8 cellular contexts compared by ENCODE assay signal in genomic region chr19:49488046-49488862, GRCh38. TPM values are rescaled to one million over a fixed set of nuclear protein-coding genes. Genes with fewer than 3 reads are reported as not detected.
DNase-seq lines count a peak whose midpoint lies in the region; ATAC-seq and TF ChIP-seq lines count a peak whose summit lies in the region.

No MANE protein-coding gene starts in this region.

- H3K27me3 ChIP-seq in heart left ventricle (no peaks in the 10 kb centered on the region), liver (ENCODE audit: control insufficient read depth in 4 of 4, insufficient read depth in 4 of 4, low read length in 3 of 4) (no peaks in the 10 kb centered on the region), upper lobe of right lung (no peaks in the 10 kb centered on the region)

- peaks cover 69% of the 10 kb centered on the region for H3K36me3 Mint-ChIP-seq in activated naive CD8-positive, alpha-beta T cell treated with anti-CD3 and anti-CD28 coated beads, Interleukin-2, amount 50 U/mL, for 24 hours (ENCODE audit: low read depth)

- H3K4me1 Mint-ChIP-seq in activated naive CD8-positive, alpha-beta T cell treated with anti-CD3 and anti-CD28 coated beads, Interleukin-2, amount 50 U/mL, for 24 hours: peaks cover 50% of the 10 kb centered on the region

- peak overlapping the region; percentile 69 to 98 (median 88) for H3K4me3 ChIP-seq in heart left ventricle
- peak overlapping the region; percentile 70 to 98 (median 89) for H3K4me3 ChIP-seq in liver (ENCODE audit: low read depth in 1 of 3, low read length in 3 of 3)
- H3K4me3 ChIP-seq in upper lobe of right lung: peak overlapping the region; percentile 100

- H3K9ac ChIP-seq in liver (ENCODE audit: low read depth in 1 of 2, low read length in 2 of 2): peak overlapping the region; percentile 83 to 93

- TF ChIP-seq RAD21 in liver (IDR thresholded peaks at IDR 0.05): no peak

- DNase-seq in heart left ventricle (no peak), left cardiac atrium (no peak), upper lobe of right lung (no peak), SW480 (ENCODE audit: low spot score) (no peak), SW 1271 (lab: John Stamatoyannopoulos, UW) (no peak), amygdala (lab: John Stamatoyannopoulos, UW) (no peak)
- DNase-seq in activated naive CD8-positive, alpha-beta T cell treated with anti-CD3 and anti-CD28 coated beads, Interleukin-2, amount 50 U/mL, for 24 hours: no peak

- peak overlapping the region; percentile 100 for H3K27ac Mint-ChIP-seq in activated naive CD8-positive, alpha-beta T cell treated with anti-CD3 and anti-CD28 coated beads, Interleukin-2, amount 50 U/mL, for 24 hours

- H3K9me3 ChIP-seq in heart left ventricle (no peaks in the 10 kb centered on the region), liver (ENCODE audit: control insufficient read depth in 4 of 4, low read length in 3 of 4) (no peaks in the 10 kb centered on the region), upper lobe of right lung (no peaks in the 10 kb centered on the region)

- peak overlapping the region; percentile 75 to 93 (median 90) for H3K27ac ChIP-seq in heart left ventricle
- H3K27ac ChIP-seq in liver (ENCODE audit: low read depth in 1 of 2, low read length in 2 of 2): peak overlapping the region; percentile 77 to 86
- H3K27ac ChIP-seq in upper lobe of right lung: peak overlapping the region; percentile 97

- H3K4me3 Mint-ChIP-seq in activated naive CD8-positive, alpha-beta T cell treated with anti-CD3 and anti-CD28 coated beads, Interleukin-2, amount 50 U/mL, for 24 hours: peak overlapping the region; percentile 99

- TF ChIP-seq CTCF in heart left ventricle (IDR thresholded peaks at IDR 0.05) (no peak), liver (IDR thresholded peaks at IDR 0.05; ENCODE audit: low read depth, low read length, missing input control) (no peak), upper lobe of right lung (IDR thresholded peaks at IDR 0.05) (no peak)

- TF ChIP-seq POLR2A in heart left ventricle (IDR thresholded peaks at IDR 0.05): no peak

- H3K36me3 ChIP-seq in heart left ventricle (peaks cover 5 to 66% (median 42%) of the 10 kb centered on the region in 9 donors), liver (ENCODE audit: control insufficient read depth in 4 of 4, insufficient read depth in 3 of 4, low read depth in 1 of 4, low read length in 3 of 4) (peaks cover 15 to 37% (median 33%) of the 10 kb centered on the region in 4 donors), upper lobe of right lung (peaks cover 47% of the 10 kb centered on the region)

- H3K27me3 Mint-ChIP-seq in activated naive CD8-positive, alpha-beta T cell treated with anti-CD3 and anti-CD28 coated beads, Interleukin-2, amount 50 U/mL, for 24 hours: peaks cover 10% of the 10 kb centered on the region

- WGBS in heart left ventricle, 4 donors: 1 to 2% (median 1%) methylated on average over 25 to 26 of the region's 26 CpGs
- WGBS in liver: 1% methylated on average over 26 of the region's 26 CpGs

- peaks cover 6 to 49% (median 23%) of the 10 kb centered on the region in 12 donors for H3K4me1 ChIP-seq in heart left ventricle
- peaks cover 0 to 21% (median 16%) of the 10 kb centered on the region in 4 donors for H3K4me1 ChIP-seq in liver (ENCODE audit: control insufficient read depth in 4 of 4, insufficient read depth in 4 of 4, low read length in 3 of 4)
- H3K4me1 ChIP-seq in upper lobe of right lung: peaks cover 22% of the 10 kb centered on the region

- ATAC-seq in heart left ventricle (no peak), left cardiac atrium (no peak), upper lobe of right lung (no peak)
- ATAC-seq in activated naive CD8-positive, alpha-beta T cell treated with anti-CD3 and anti-CD28 coated beads, Interleukin-2, amount 50 U/mL, for 24 hours: no peak

- intact Hi-C loops in heart left ventricle (cut with DNase I) (no loop called here), left cardiac atrium (cut with DNase I) (no loop called here), upper lobe of right lung (cut with DNase I) (no loop called here)

- H3K9me3 Mint-ChIP-seq in activated naive CD8-positive, alpha-beta T cell treated with anti-CD3 and anti-CD28 coated beads, Interleukin-2, amount 50 U/mL, for 24 hours: no peaks in the 10 kb centered on the region

TF ChIP-seq in liver, 16 proteins besides CTCF, POLR2A, EP300 and RAD21 (continues in another document):
- TF ChIP-seq EGR1 (IDR thresholded peaks at IDR 0.05; ENCODE audit: low read depth in 2 of 2): no peak
- TF ChIP-seq GABPA (IDR thresholded peaks at IDR 0.05 in 1 of 2, conservative IDR thresholded peaks at IDR 0.05 in 1 of 2): no peak
- TF ChIP-seq MAX (IDR thresholded peaks at IDR 0.05): no peak
- TF ChIP-seq FOXA1 (IDR thresholded peaks at IDR 0.05): no peak
- TF ChIP-seq, protein P1, sequence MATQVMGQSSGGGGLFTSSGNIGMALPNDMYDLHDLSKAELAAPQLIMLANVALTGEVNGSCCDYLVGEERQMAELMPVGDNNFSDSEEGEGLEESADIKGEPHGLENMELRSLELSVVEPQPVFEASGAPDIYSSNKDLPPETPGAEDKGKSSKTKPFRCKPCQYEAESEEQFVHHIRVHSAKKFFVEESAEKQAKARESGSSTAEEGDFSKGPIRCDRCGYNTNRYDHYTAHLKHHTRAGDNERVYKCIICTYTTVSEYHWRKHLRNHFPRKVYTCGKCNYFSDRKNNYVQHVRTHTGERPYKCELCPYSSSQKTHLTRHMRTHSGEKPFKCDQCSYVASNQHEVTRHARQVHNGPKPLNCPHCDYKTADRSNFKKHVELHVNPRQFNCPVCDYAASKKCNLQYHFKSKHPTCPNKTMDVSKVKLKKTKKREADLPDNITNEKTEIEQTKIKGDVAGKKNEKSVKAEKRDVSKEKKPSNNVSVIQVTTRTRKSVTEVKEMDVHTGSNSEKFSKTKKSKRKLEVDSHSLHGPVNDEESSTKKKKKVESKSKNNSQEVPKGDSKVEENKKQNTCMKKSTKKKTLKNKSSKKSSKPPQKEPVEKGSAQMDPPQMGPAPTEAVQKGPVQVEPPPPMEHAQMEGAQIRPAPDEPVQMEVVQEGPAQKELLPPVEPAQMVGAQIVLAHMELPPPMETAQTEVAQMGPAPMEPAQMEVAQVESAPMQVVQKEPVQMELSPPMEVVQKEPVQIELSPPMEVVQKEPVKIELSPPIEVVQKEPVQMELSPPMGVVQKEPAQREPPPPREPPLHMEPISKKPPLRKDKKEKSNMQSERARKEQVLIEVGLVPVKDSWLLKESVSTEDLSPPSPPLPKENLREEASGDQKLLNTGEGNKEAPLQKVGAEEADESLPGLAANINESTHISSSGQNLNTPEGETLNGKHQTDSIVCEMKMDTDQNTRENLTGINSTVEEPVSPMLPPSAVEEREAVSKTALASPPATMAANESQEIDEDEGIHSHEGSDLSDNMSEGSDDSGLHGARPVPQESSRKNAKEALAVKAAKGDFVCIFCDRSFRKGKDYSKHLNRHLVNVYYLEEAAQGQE (IDR thresholded peaks at IDR 0.05): no peak
- TF ChIP-seq YY1 (IDR thresholded peaks at IDR 0.05): no peak
- no peak for TF ChIP-seq TAF1 (conservative IDR thresholded peaks at IDR 0.05)
- no peak for TF ChIP-seq RXRA (IDR thresholded peaks at IDR 0.05)
- no peak for TF ChIP-seq HNF4G (IDR thresholded peaks at IDR 0.05)
- TF ChIP-seq SP1 (IDR thresholded peaks at IDR 0.05): no peak
- no peak for TF ChIP-seq HNF4A (conservative IDR thresholded peaks at IDR 0.05)
- TF ChIP-seq, protein P2, sequence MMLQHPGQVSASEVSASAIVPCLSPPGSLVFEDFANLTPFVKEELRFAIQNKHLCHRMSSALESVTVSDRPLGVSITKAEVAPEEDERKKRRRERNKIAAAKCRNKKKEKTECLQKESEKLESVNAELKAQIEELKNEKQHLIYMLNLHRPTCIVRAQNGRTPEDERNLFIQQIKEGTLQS (IDR thresholded peaks at IDR 0.05): no peak

RNA-seq across cellular contexts. Expression of gene RPL13A, which starts 0.8 kb away (rescaled TPM):
- total RNA-seq in heart left ventricle (1,000 to 10,000 TPM in 8 of 9 donors, 100 to 1,000 TPM in 1; 876 to 1,739 (median 1,261) TPM), left cardiac atrium (1,000 to 10,000 TPM; 1,559 to 1,594 TPM), liver (1,000 to 10,000 TPM in 1 of 2 donors, 100 to 1,000 TPM in 1; 444 to 1,553 TPM), upper lobe of right lung (1,829 TPM)
- polyA plus RNA-seq in heart left ventricle (1,000 to 10,000 TPM; 1,194 to 2,850 TPM), liver (1,000 to 10,000 TPM in 1 of 2 donors, 100 to 1,000 TPM in 1; 472 to 1,021 TPM)

RNA-seq across cellular contexts. Expression of gene RPS11, which starts 8.0 kb away (rescaled TPM):
- total RNA-seq in heart left ventricle (1,000 to 10,000 TPM in 5 of 9 donors, 100 to 1,000 TPM in 4; 778 to 1,895 (median 1,011) TPM), left cardiac atrium (1,000 to 10,000 TPM; 1,060 to 1,184 TPM), liver (1,000 to 10,000 TPM in 1 of 2 donors, 100 to 1,000 TPM in 1; 985 to 1,212 TPM), upper lobe of right lung (1,616 TPM)
- polyA plus RNA-seq in heart left ventricle (1,000 to 10,000 TPM; 2,258 to 2,723 TPM), liver (1,000 to 10,000 TPM in 1 of 2 donors, 100 to 1,000 TPM in 1; 514 to 1,329 TPM)

RNA-seq across cellular contexts. Expression of gene FLT3LG, which starts 14.2 kb away (rescaled TPM):
- total RNA-seq in heart left ventricle: 10 to 100 TPM in 1 of 9 donors, 1 to 10 TPM in 8; 1.7 to 13.4 (median 2.4) TPM
- 1 to 10 TPM; 2.9 to 5.5 TPM for polyA plus RNA-seq in heart left ventricle
- 1 to 10 TPM; 4.9 to 6.0 TPM for total RNA-seq in left cardiac atrium
- 1 to 10 TPM in 1 of 2 donors, under 1 TPM in 1; 0.65 to 1.8 TPM for total RNA-seq in liver
- polyA plus RNA-seq in liver: 1 to 10 TPM; 2.5 to 4.3 TPM
- 12.1 TPM for total RNA-seq in upper lobe of right lung

RNA-seq across cellular contexts. Expression of gene FCGRT, which starts 24.2 kb away (rescaled TPM):
- total RNA-seq in heart left ventricle (100 to 1,000 TPM in 2 of 9 donors, 10 to 100 TPM in 7; 57.3 to 317 (median 69.2) TPM), left cardiac atrium (100 to 1,000 TPM; 156 to 202 TPM), liver (100 to 1,000 TPM; 123 to 146 TPM), upper lobe of right lung (320 TPM)
- polyA plus RNA-seq in heart left ventricle (10 to 100 TPM; 46.7 to 54.6 TPM), liver (100 to 1,000 TPM; 237 TPM)

RNA-seq across cellular contexts. Expression of gene ALDH16A1, which starts 35.2 kb away (rescaled TPM):
- total RNA-seq in heart left ventricle: 10 to 100 TPM in 2 of 9 donors, 1 to 10 TPM in 7; 3.4 to 18.6 (median 8.5) TPM
- polyA plus RNA-seq in heart left ventricle: 10 to 100 TPM in 1 of 2 donors, 1 to 10 TPM in 1; 7.3 to 11.7 TPM
- total RNA-seq in left cardiac atrium: 10 to 100 TPM; 16.8 to 17.5 TPM
- total RNA-seq in liver: 10 to 100 TPM; 21.3 to 35.8 TPM
- polyA plus RNA-seq in liver: 10 to 100 TPM in 1 of 2 donors, 1 to 10 TPM in 1; 5.2 to 21.8 TPM
- 32.3 TPM for total RNA-seq in upper lobe of right lung
